Comparison of ENCODE assay signal across 8 cellular contexts in the genomic region with DNA sequence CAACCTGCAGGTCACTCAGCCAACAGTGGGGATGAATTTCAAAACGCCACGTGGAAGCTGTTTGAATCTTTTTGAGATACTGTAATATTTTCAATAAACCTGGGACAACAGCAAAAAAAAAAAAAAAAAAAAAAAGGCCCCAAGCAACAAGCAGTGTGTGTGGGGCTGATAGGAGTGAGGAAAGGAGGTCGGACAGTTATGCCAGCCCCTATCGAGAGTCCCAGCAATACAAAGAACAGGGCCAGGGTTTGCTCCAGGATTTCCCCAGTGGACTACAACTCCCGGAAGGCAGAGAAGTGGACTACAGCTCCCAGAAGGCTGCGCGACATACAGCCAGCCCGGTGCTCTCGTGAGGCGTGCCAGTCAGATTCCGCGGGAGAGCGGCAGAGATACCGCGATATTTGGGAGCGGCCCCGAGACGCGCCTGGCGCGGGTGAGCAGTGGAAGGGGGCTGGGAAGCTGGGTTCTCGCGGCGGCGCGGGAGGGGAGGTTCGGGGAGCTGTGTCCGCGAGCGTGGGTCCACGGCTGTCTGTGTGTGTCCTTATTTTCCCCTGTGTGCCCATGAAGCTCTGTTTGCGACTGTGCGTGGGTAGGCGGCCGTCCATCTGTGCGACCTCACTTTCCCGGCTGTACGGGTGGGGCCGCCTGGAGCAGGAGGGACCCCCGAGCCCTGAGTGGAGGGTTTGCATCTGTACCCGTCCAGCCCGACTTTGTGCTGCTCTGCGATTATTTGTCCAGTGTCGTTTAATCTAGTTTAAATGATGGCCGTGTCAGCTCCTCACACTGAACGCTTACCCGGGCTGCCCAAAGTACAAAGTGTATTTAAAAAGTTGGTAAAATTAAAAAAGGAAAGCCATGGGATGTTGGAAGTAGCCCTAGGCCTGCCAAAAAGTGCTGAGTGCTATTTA. TPM values are rescaled to one million over a fixed set of nuclear protein-coding genes. Genes with fewer than 3 reads are reported as not detected.
DNase-seq lines count a peak whose midpoint lies in the region; ATAC-seq, FAIRE-seq and TF ChIP-seq lines count a peak whose summit lies in the region.

A gene with protein sequence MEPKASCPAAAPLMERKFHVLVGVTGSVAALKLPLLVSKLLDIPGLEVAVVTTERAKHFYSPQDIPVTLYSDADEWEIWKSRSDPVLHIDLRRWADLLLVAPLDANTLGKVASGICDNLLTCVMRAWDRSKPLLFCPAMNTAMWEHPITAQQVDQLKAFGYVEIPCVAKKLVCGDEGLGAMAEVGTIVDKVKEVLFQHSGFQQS (plus strand): TSS at position 397 of the 908 bp plus-strand sequence. CDS start 4,729 bp downstream, outside the sequence.

- peak within 1 kb of the TSS; percentile 86 for H3K27ac ChIP-seq in psoas muscle

- ATAC-seq in GM18498 (IDR thresholded peaks at IDR 0.05; ENCODE audit: unreplicated experiment) (peak; percentile 91), HG02943 (IDR thresholded peaks at IDR 0.05; ENCODE audit: low read depth, unreplicated experiment) (peak; percentile 84), left ventricle myocardium superior (peak; percentile 98), psoas muscle (peak; percentile 99 to 100 (median 100))

- no peak for TF ChIP-seq CTCF in psoas muscle (IDR thresholded peaks at IDR 0.05)

- H3K27me3 ChIP-seq in psoas muscle (ENCODE audit: insufficient read depth in 3 of 3, low read length in 2 of 3), result peaks cover 0 to under 1% (median 0%) of the 10 kb centered on the region in 3 donors

- peaks cover 0 to 11% of the 10 kb centered on the region in 2 donors for H3K36me3 ChIP-seq in psoas muscle (ENCODE audit: insufficient read depth in 1 of 2, low read depth in 1 of 2)

- peak within 1 kb of the TSS; percentile 77 for H3K4me3 ChIP-seq in psoas muscle

- peak; percentile 80 for DNase-seq in NCI-H187 treated with DMSO at 0.1 percent for 48 hours (lab: John Stamatoyannopoulos, UW)
- peak; percentile 57 to 98 (median 92) for DNase-seq in anterior cingulate cortex (lab: John Stamatoyannopoulos, UW)
- peak; percentile 98 for DNase-seq in left ventricle myocardium superior
- DNase-seq in psoas muscle, result peak; percentile 97 to 98
- peak; percentile 98 for DNase-seq in urothelium cell line (ENCODE audit: low spot score)

- FAIRE-seq in urothelium cell line (lab: Jason Lieb, UNC), result no peak

- 2 to 4% (median 3%) methylated on average over 44 to 47 of the region's 47 CpGs for WGBS in psoas muscle, 3 donors

- H3K9me3 ChIP-seq in psoas muscle, result no peaks in the 10 kb centered on the region

- peaks cover 13% of the 10 kb centered on the region for H3K4me1 ChIP-seq in psoas muscle

- intact Hi-C loops in T-helper 2 cell treated with Interferon-gamma antibody and Interleukin-4, amounts not matched to agents 100 ng/mL and 5 ng/mL, for 36 hours (cut with micrococcal nuclease), result loop anchor here (10.0 kb wide), 2 partner anchors 251 to 431 kb away; partner anchors contain the start of gene SIN3A
- intact Hi-C loops in left ventricle myocardium superior (cut with micrococcal nuclease) (loop anchor here (10.0 kb wide), 1 partner anchor 61 kb away; no protein-coding TSS in a partner anchor), psoas muscle (cut with DNase I) (loop anchor here in 1 of 2 donors (10.0 kb wide), 1 partner anchor 281 kb away; no protein-coding TSS in a partner anchor)

RNA-seq across cellular contexts. Expression of the gene that starts here (rescaled TPM):
- total RNA-seq in T-helper 2 cell treated with Interferon-gamma antibody and Interleukin-4, amounts not matched to agents 100 ng/mL and 5 ng/mL, for 36 hours, result 50.2 and 50.4 TPM in 2 replicates
- total RNA-seq in left ventricle myocardium superior, result 5.1 TPM
- 10 to 100 TPM in 1 of 4 donors, 1 to 10 TPM in 3; 2.4 to 11.7 (median 4.9) TPM for total RNA-seq in psoas muscle
- polyA plus RNA-seq in psoas muscle, result 10 to 100 TPM; 13.9 to 26.1 (median 24.3) TPM

Comparison
In these comparisons a context has a peak if more than half of its experiments do, and no peak if none do; other contexts are left out.
1. Peak in every context shown above with its lines: DNase-seq, ATAC-seq, H3K4me3 ChIP-seq and H3K27ac ChIP-seq.